ENCODE assay signal across 31 cellular contexts in genomic region chr18:51391731-51392130, GRCh38.
DNase-seq lines count a peak whose midpoint lies in the region; ATAC-seq and TF ChIP-seq lines count a peak whose summit lies in the region.
"Had no signal": no experiment of that assay in that cellular context is flagged by ENCODE, and none has a peak within 500 bp of the region (broad histone marks: within the 10 kb centered on the region; RNA-seq: fewer than 3 reads in every experiment).

No MANE protein-coding gene starts in this region.

- H3K4me2 ChIP-seq in SK-N-SH, result no peak overlapping the region
- H3K4me2 ChIP-seq: A549 had no signal

- no peaks in the 10 kb centered on the region for H3K79me2 ChIP-seq in SK-N-SH (ENCODE audit: insufficient read depth)
- H3K79me2 ChIP-seq: parathyroid adenoma had no signal

- CTCF ChIA-PET in SK-N-SH (lab: Yijun Ruan, JAX), result interaction anchor here (1.0 to 1.1 kb wide), 3 partner anchors 15 to 282 kb away, joined by 3 to 5 read pairs (median 4); no protein-coding TSS in a partner anchor
- CTCF ChIA-PET in Caco-2 (lab: Charles Lee), result no interaction called here

- H3K4me1 Mint-ChIP-seq in endothelial cell (ENCODE audit: unreplicated experiment), result no peaks in the 10 kb centered on the region
- peaks cover 7% of the 10 kb centered on the region for H3K4me1 Mint-ChIP-seq in Caco-2 (ENCODE audit: low read depth, unreplicated experiment)
- H3K4me1 Mint-ChIP-seq: activated B cell treated with CpG ODN at 0.5 μM for 24 hours; activated naive CD8-positive, alpha-beta T cell treated with anti-CD3 and anti-CD28 coated beads for 36 hours; T-cell had no signal

- no peak for ATAC-seq in SK-N-SH treated with all-trans-retinoic acid at 6 μM for 48 hours
- ATAC-seq: A549, left cardiac atrium, T-cell had no signal

- no peaks in the 10 kb centered on the region for H3F3A ChIP-seq in SK-N-SH (replicated peaks; ENCODE audit: insufficient read depth)

- TF ChIP-seq CTCF in SK-N-SH (IDR thresholded peaks at IDR 0.05), result no peak
- TF ChIP-seq CTCF in endothelial cell (IDR thresholded peaks at IDR 0.05; ENCODE audit: unreplicated experiment), result no peak
- TF ChIP-seq CTCF in Caco-2 (IDR thresholded peaks at IDR 0.05; ENCODE audit: insufficient read depth in 1 of 2, low read depth in 1 of 2, low read length in 1 of 2, severe bottlenecking in 1 of 2, unreplicated experiment in 1 of 2), result no peak

- H3K27ac ChIP-seq in SK-N-SH (ENCODE audit: low read depth in 2 of 2, low read length in 1 of 2) (no peak overlapping the region), angular gyrus (ENCODE audit: low read depth, low read length) (peak overlapping the region; percentile 16), substantia nigra (ENCODE audit: low read depth, low read length, poor library complexity, severe bottlenecking) (peak overlapping the region; percentile 35)
- H3K27ac ChIP-seq: A549, ascending aorta, esophagus muscularis mucosa, parathyroid adenoma, right atrium auricular region, stomach, tibial nerve had no signal

- H3K4me3 ChIP-seq in SK-N-SH (ENCODE audit: low read depth in 2 of 2, low read length in 1 of 2) (no peak overlapping the region), Caco-2 (ENCODE audit: low read depth, low read length) (no peak overlapping the region)
- H3K4me3 ChIP-seq: A549, ascending aorta, esophagus muscularis mucosa, lung, right atrium auricular region, stomach, tibial nerve had no signal

- H3K9me3 ChIP-seq in SK-N-SH, result no peaks in the 10 kb centered on the region
- H3K9me3 ChIP-seq in Caco-2, result no peaks in the 10 kb centered on the region
- H3K9me3 ChIP-seq: A549, ascending aorta, esophagus muscularis mucosa, right atrium auricular region, stomach, tibial nerve had no signal

- no peak overlapping the region for H3K9ac ChIP-seq in SK-N-SH
- H3K9ac ChIP-seq: parathyroid adenoma had no signal

- H2AFZ ChIP-seq in SK-N-SH (ENCODE audit: low read depth), result no peak overlapping the region
- H2AFZ ChIP-seq: parathyroid adenoma had no signal

- intact Hi-C loops in Caco-2 (cut with micrococcal nuclease; ENCODE audit: unreplicated experiment), result loop anchor here (5.0 kb wide), 1 partner anchor 114 kb away; no protein-coding TSS in a partner anchor

- no peaks in the 10 kb centered on the region for H4K20me1 ChIP-seq in SK-N-SH (ENCODE audit: insufficient read depth)

- DNase-seq in SK-N-SH (no peak), medulla oblongata (ENCODE audit: extremely low spot score) (peak; percentile 75), substantia nigra (lab: John Stamatoyannopoulos, UW) (peak in 25 of 49 donors; percentile 7 to 71 (median 29)), endothelial cell (ENCODE audit: low spot score) (no peak), Caco-2 (no peak), iPS-NIHi7 (ENCODE audit: extremely low spot score) (no peak)
- DNase-seq: activated B cell treated with CpG ODN at 0.5 μM for 24 hours; activated CD4-positive, alpha-beta T cell treated with anti-CD3 and anti-CD28 coated beads, Interleukin-2, amount 50 U/mL, for 1 hour; activated effector memory CD4-positive, alpha-beta T cell treated with anti-CD3 and anti-CD28 coated beads, Interleukin-2, amount 50 U/mL, for 16 hours; activated naive CD8-positive, alpha-beta T cell treated with anti-CD3 and anti-CD28 coated beads for 36 hours; activated T-cell treated with anti-CD3 and anti-CD28 coated beads, Interleukin-2, amount 50 U/mL, for 1 hour; CD4-positive, alpha-beta memory T cell; foreskin fibroblast; GOT3; left cardiac atrium; NCI-H1092 treated with DMSO at 0.1 percent for 48 hours; NCI-H187 treated with DMSO at 0.1 percent for 48 hours; NCI-H226; NCI-H774; stimulated activated CD8-positive, alpha-beta memory T cell treated with anti-CD3 and anti-CD28 coated beads, Interleukin-4, amount 100 ng/mL, for 48 hours; stomach; T-cell had no signal

- H3K36me3 ChIP-seq in SK-N-SH (replicated peaks in 1 of 2; ENCODE audit: control insufficient read depth in 1 of 2, insufficient read depth in 2 of 2, low read length in 1 of 2) (no peaks in the 10 kb centered on the region), Caco-2 (ENCODE audit: control insufficient read depth, insufficient read depth, low read length) (no peaks in the 10 kb centered on the region)
- H3K36me3 ChIP-seq: ascending aorta, esophagus muscularis mucosa, right atrium auricular region, stomach, tibial nerve had no signal

- H3K27me3 ChIP-seq in SK-N-SH (ENCODE audit: insufficient read depth) (no peaks in the 10 kb centered on the region), Caco-2 (replicated peaks; ENCODE audit: control insufficient read depth, insufficient read depth, low read length) (no peaks in the 10 kb centered on the region)
- H3K27me3 ChIP-seq: ascending aorta, esophagus muscularis mucosa, right atrium auricular region, stomach, tibial nerve had no signal

- H3K4me1 ChIP-seq in SK-N-SH (ENCODE audit: control insufficient read depth in 1 of 2, insufficient read depth in 2 of 2, low read depth in 1 of 2, low read length in 1 of 2), result no peaks in the 10 kb centered on the region
- no peaks in the 10 kb centered on the region for H3K4me1 ChIP-seq in Caco-2
- H3K4me1 ChIP-seq: ascending aorta, esophagus muscularis mucosa, parathyroid adenoma, right atrium auricular region, stomach, tibial nerve had no signal

- no peaks in the 10 kb centered on the region for H3K9me2 ChIP-seq in SK-N-SH

- TF ChIP-seq EP300 in SK-N-SH (IDR thresholded peaks at IDR 0.05; ENCODE audit: borderline replicate concordance in 1 of 2, low read depth in 1 of 2, low read length in 1 of 2), result no peak

- H3K4me3 Mint-ChIP-seq in endothelial cell (ENCODE audit: unreplicated experiment) (no peak overlapping the region), Caco-2 (ENCODE audit: unreplicated experiment) (no peak overlapping the region)
- H3K4me3 Mint-ChIP-seq: activated B cell treated with CpG ODN at 0.5 μM for 24 hours; activated naive CD8-positive, alpha-beta T cell treated with anti-CD3 and anti-CD28 coated beads for 36 hours; CD4-positive, alpha-beta memory T cell; T-cell had no signal

- POLR2A ChIA-PET in SK-N-SH (lab: Yijun Ruan, JAX), result no interaction called here
- POLR2A ChIA-PET in Caco-2 (lab: Charles Lee), result no interaction called here

- no peaks in the 10 kb centered on the region for H3K9me3 Mint-ChIP-seq in endothelial cell (ENCODE audit: unreplicated experiment)
- no peaks in the 10 kb centered on the region for H3K9me3 Mint-ChIP-seq in Caco-2 (ENCODE audit: unreplicated experiment)
- H3K9me3 Mint-ChIP-seq: activated B cell treated with CpG ODN at 0.5 μM for 24 hours; activated naive CD8-positive, alpha-beta T cell treated with anti-CD3 and anti-CD28 coated beads for 36 hours; CD4-positive, alpha-beta memory T cell; T-cell had no signal

- H3K27me3 Mint-ChIP-seq in endothelial cell (ENCODE audit: unreplicated experiment) (peaks cover 2% of the 10 kb centered on the region), Caco-2 (ENCODE audit: insufficient read depth, unreplicated experiment) (no peaks in the 10 kb centered on the region)

- WGBS in SK-N-SH (ENCODE audit: low lambda C conversion rate), result 74% methylated on average over 5 of the region's 5 CpGs

- H3K27ac Mint-ChIP-seq in endothelial cell (ENCODE audit: unreplicated experiment), result no peak overlapping the region
- no peak overlapping the region for H3K27ac Mint-ChIP-seq in Caco-2 (ENCODE audit: unreplicated experiment)
- H3K27ac Mint-ChIP-seq: activated B cell treated with CpG ODN at 0.5 μM for 24 hours; activated naive CD8-positive, alpha-beta T cell treated with anti-CD3 and anti-CD28 coated beads for 36 hours; CD4-positive, alpha-beta memory T cell; T-cell had no signal

- TF ChIP-seq RAD21 in SK-N-SH (IDR thresholded peaks at IDR 0.05; ENCODE audit: low read length), result no peak

- H3K36me3 Mint-ChIP-seq in endothelial cell (ENCODE audit: low read depth, unreplicated experiment) (no peaks in the 10 kb centered on the region), Caco-2 (ENCODE audit: insufficient read depth, unreplicated experiment) (no peaks in the 10 kb centered on the region)
- H3K36me3 Mint-ChIP-seq: activated naive CD8-positive, alpha-beta T cell treated with anti-CD3 and anti-CD28 coated beads for 36 hours; CD4-positive, alpha-beta memory T cell; T-cell had no signal

- BruUV-seq in Caco-2 (replicated peaks; lab: Mats Ljungman, UMichigan), result no TSS peak

TF ChIP-seq in SK-N-SH, 30 proteins besides CTCF, POLR2A, EP300 and RAD21:
- TF ChIP-seq RFX5 (IDR thresholded peaks at IDR 0.05; ENCODE audit: low read length), result peak; percentile 78; the same call in 1 of the 2 replicates
- no peak for TF ChIP-seq YY1 (IDR thresholded peaks at IDR 0.05; ENCODE audit: low read depth)
- no peak for TF ChIP-seq TEAD4 (IDR thresholded peaks at IDR 0.05; ENCODE audit: borderline replicate concordance, insufficient read depth)
- no peak for TF ChIP-seq GATA2 (CRISPR knock-in tag; IDR thresholded peaks at IDR 0.05)

TF ChIP-seq in SK-N-SH treated with all-trans-retinoic acid at 6 μM for 48 hours, 23 proteins besides CTCF, POLR2A, EP300 and RAD21 (continues in another document):
- TF ChIP-seq ZNF8 (CRISPR knock-in tag; IDR thresholded peaks at IDR 0.05) (no peak), PPARA (CRISPR knock-in tag; IDR thresholded peaks at IDR 0.05; ENCODE audit: borderline replicate concordance) (no peak), ZNF565 (CRISPR knock-in tag; conservative IDR thresholded peaks at IDR 0.05; ENCODE audit: low read depth) (no peak), PATZ1 (CRISPR knock-in tag; IDR thresholded peaks at IDR 0.05; ENCODE audit: borderline replicate concordance) (no peak), ZNF70 (CRISPR knock-in tag; IDR thresholded peaks at IDR 0.05) (no peak)

Comparison
In these comparisons a context has a peak if more than half of its experiments do, and no peak if none do; other contexts are left out.
1. DNase-seq: peak in medulla oblongata (single experiment) and substantia nigra (25 of 49); none in SK-N-SH (single experiment), endothelial cell (single experiment), Caco-2 (0 of 2) and iPS-NIHi7 (single experiment).
2. H3K27ac ChIP-seq: peak in angular gyrus (single experiment) and substantia nigra (single experiment); none in SK-N-SH (0 of 2).